Comparison of ENCODE assay signal across 8 cellular contexts in the genomic region with DNA sequence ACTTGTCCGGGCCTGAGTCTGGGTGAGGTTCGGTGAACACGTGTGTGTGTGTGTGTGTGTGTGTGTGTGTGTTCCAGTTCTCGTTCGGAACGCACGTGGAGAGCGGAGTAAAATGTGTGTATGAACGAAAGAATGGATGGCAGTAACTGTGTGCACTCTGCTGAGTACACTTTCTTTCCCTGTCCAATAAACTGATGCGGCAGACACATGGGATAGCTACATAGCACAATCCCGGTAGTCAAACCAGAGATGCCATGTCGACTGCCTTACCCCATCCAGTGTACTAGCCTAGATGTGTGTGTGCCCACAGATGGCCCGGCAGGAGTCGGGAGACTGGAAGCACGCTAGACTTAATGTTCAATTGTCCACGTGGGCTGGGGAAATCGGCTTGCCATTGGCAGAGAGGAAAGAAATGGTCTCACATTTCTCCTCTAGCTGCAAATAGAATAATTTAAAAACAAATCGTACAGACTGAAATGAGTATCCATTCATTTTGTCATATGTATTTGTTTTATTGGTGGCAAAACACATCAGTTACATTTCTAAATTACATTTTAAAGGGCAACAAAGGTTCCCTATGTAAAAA. TPM values are rescaled to one million over a fixed set of nuclear protein-coding genes. Genes with fewer than 3 reads are reported as not detected.
DNase-seq lines count a peak whose midpoint lies in the region; ATAC-seq and TF ChIP-seq lines count a peak whose summit lies in the region.

No MANE protein-coding gene starts in this region.

- no peaks in the 10 kb centered on the region for H3K36me3 Mint-ChIP-seq in nephron (ENCODE audit: low read depth)

- H3K27ac Mint-ChIP-seq in nephron, result peak overlapping the region; percentile 94 to 96 (median 95)

- peak overlapping the region; percentile 88 to 99 (median 92) for H3K4me3 Mint-ChIP-seq in nephron

- H3K27me3 Mint-ChIP-seq in nephron (ENCODE audit: low read depth), result no peaks in the 10 kb centered on the region

- peak overlapping the region; percentile 69 for H3K4me3 ChIP-seq in fibroblast of villous mesenchyme (ENCODE audit: low read depth, low read length)

- H3K4me1 Mint-ChIP-seq in nephron, result peaks cover 32% of the 10 kb centered on the region

- peak; percentile 99 for DNase-seq in DMS 273 (lab: John Stamatoyannopoulos, UW; ENCODE audit: unreplicated experiment)
- DNase-seq in NCI-H510A treated with DMSO at 0.1 percent for 48 hours (lab: John Stamatoyannopoulos, UW), result peak; percentile 86
- DNase-seq in activated CD8-positive, alpha-beta memory T cell treated with anti-CD3 and anti-CD28 coated beads for 48 hours (ENCODE audit: low read depth in 2 of 3, low spot score in 2 of 3), result peak in 2 of 3 experiments; percentile 0 to 12
- DNase-seq in fibroblast of villous mesenchyme (ENCODE audit: low read depth), result peak; percentile 90
- DNase-seq in activated CD4-positive, CD25-positive, alpha-beta regulatory T cell treated with anti-CD3 and anti-CD28 coated beads, Interleukin-2, amount 50 U/mL, for 72 hours, result no peak

- ATAC-seq in GM19397 (IDR thresholded peaks at IDR 0.05; ENCODE audit: unreplicated experiment) (peak; percentile 4), HG03520 (IDR thresholded peaks at IDR 0.05; ENCODE audit: unreplicated experiment) (peak; percentile 9)

- H3K9me3 Mint-ChIP-seq in nephron, result no peaks in the 10 kb centered on the region

- TF ChIP-seq CTCF in fibroblast of villous mesenchyme (IDR thresholded peaks at IDR 0.05; ENCODE audit: insufficient read depth, low read depth, low read length), result no peak
- no peak for TF ChIP-seq CTCF in nephron (IDR thresholded peaks at IDR 0.05; ENCODE audit: unreplicated experiment in 3 of 3)

RNA-seq across cellular contexts. Expression of a gene that starts 0.6 kb away (rescaled TPM):
- 44.8 and 49.2 TPM in 2 replicates for total RNA-seq in fibroblast of villous mesenchyme
